17 cellular contexts compared by ENCODE assay signal in the genomic region with DNA sequence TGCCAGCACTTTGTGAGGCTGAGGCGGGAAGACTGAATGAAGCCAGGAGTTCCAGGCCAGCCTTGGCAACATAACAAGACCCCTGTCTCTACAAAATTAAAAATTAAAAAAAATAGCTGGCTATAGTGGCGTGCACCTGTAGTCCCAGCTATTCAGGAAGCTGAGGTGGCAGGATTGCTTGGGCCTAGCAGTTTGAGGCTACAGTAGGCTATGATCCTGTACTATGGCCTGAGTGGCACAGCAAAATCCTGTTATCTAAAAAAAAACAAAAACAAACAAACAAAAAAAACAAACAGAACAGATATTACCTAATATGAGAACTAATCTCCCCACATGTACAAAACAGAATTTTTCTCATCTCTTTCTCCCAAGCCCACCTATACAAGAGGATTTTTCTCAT. TPM values are rescaled to one million over a fixed set of nuclear protein-coding genes. Genes with fewer than 3 reads are reported as not detected.
DNase-seq lines count a peak whose midpoint lies in the region; ATAC-seq and TF ChIP-seq lines count a peak whose summit lies in the region.
"Had no signal": no experiment of that assay in that cellular context is flagged by ENCODE, and none has a peak within 500 bp of the region (broad histone marks: within the 10 kb centered on the region; RNA-seq: fewer than 3 reads in every experiment).

No MANE protein-coding gene starts in this region.

- TF ChIP-seq CTCF in mammary epithelial cell (conservative IDR thresholded peaks at IDR 0.05 in 1 of 2, IDR thresholded peaks at IDR 0.05 in 1 of 2; ENCODE audit: extremely low read depth in 1 of 2, insufficient read depth in 1 of 2, low read depth in 1 of 2, low read length in 2 of 2): no peak

- ATAC-seq in left lobe of liver (peak; percentile 57), GM21619 (IDR thresholded peaks at IDR 0.05; ENCODE audit: unreplicated experiment) (no peak)

- H3K9me3 ChIP-seq in BLaER1: no peaks in the 10 kb centered on the region
- no peaks in the 10 kb centered on the region; a peak in 1 of 22 replicates for H3K9me3 ChIP-seq in BLaER1 treated with 17β-estradiol and CSF1 and Interleukin-3, amounts not matched to agents 10 nM and 100 nM (replicated peaks in 1 of 11)
- H3K9me3 ChIP-seq in mammary epithelial cell (replicated peaks; ENCODE audit: insufficient read depth, low read length): no peaks in the 10 kb centered on the region
- H3K9me3 ChIP-seq in MG63: no peaks in the 10 kb centered on the region

- H3K9ac ChIP-seq in BLaER1: no peak overlapping the region
- H3K9ac ChIP-seq in BLaER1 treated with 17β-estradiol and CSF1 and Interleukin-3, amounts not matched to agents 10 nM and 100 nM: no peak overlapping the region
- H3K9ac ChIP-seq in mammary epithelial cell (ENCODE audit: insufficient read depth, low read length): no peak overlapping the region

- no peaks in the 10 kb centered on the region for H3K27me3 ChIP-seq in BLaER1
- peaks cover 0 to 95% (median 0%) of the 10 kb centered on the region in 11 experiments; a peak in 8 of 22 replicates for H3K27me3 ChIP-seq in BLaER1 treated with 17β-estradiol and CSF1 and Interleukin-3, amounts not matched to agents 10 nM and 100 nM
- no peaks in the 10 kb centered on the region for H3K27me3 ChIP-seq in mammary epithelial cell (ENCODE audit: insufficient read depth, low read length)
- H3K27me3 ChIP-seq in MG63: no peaks in the 10 kb centered on the region

- no peaks in the 10 kb centered on the region for H3K79me2 ChIP-seq in mammary epithelial cell (ENCODE audit: insufficient read depth, low read length)

- CTCF ChIA-PET in mammary epithelial cell (lab: Charles Lee; ENCODE audit: low non-redundant PET): no interaction called here

- H2AFZ ChIP-seq in mammary epithelial cell (ENCODE audit: low read depth, low read length): no peak overlapping the region

- H3K4me3 ChIP-seq in BLaER1: no peak overlapping the region
- H3K4me3 ChIP-seq in BLaER1 treated with 17β-estradiol and CSF1 and Interleukin-3, amounts not matched to agents 10 nM and 100 nM: no peak overlapping the region
- no peak overlapping the region for H3K4me3 ChIP-seq in mammary epithelial cell (replicated peaks in 1 of 3; ENCODE audit: insufficient read depth in 1 of 3, low read depth in 2 of 3, low read length in 3 of 3)
- no peak overlapping the region for H3K4me3 ChIP-seq in MG63

- no TSS peak for BruUV-seq in mammary epithelial cell (replicated peaks; lab: Mats Ljungman, UMichigan)

- dilution Hi-C loops in mammary epithelial cell (cut with HindIII; ENCODE audit: low sequenced_read_pairs): no loop called here

- WGBS in mammary epithelial cell (ENCODE audit: low coverage, missing lambda C conversion rate): 96% methylated on average over 2 of the region's 2 CpGs

- in situ Hi-C loops in mammary epithelial cell (cut with MboI; ENCODE audit: low sequenced_read_pairs in 2 of 2): no loop called here

- intact Hi-C loops in mammary epithelial cell (cut with micrococcal nuclease): no loop called here

- peak overlapping the region; percentile 19 for H3K4me2 ChIP-seq in BLaER1
- H3K4me2 ChIP-seq in BLaER1 treated with 17β-estradiol and CSF1 and Interleukin-3, amounts not matched to agents 10 nM and 100 nM: peak overlapping the region in 7 of 11 experiments; percentile 31 to 96 (median 58); a peak in 14 of 22 replicates
- H3K4me2 ChIP-seq in mammary epithelial cell (ENCODE audit: insufficient read depth, low read depth, low read length): no peak overlapping the region

- H4K20me1 ChIP-seq in BLaER1: no peaks in the 10 kb centered on the region
- peaks cover 0 to 31% (median 0%) of the 10 kb centered on the region in 11 experiments; a peak in 6 of 22 replicates for H4K20me1 ChIP-seq in BLaER1 treated with 17β-estradiol and CSF1 and Interleukin-3, amounts not matched to agents 10 nM and 100 nM
- no peaks in the 10 kb centered on the region for H4K20me1 ChIP-seq in mammary epithelial cell (ENCODE audit: insufficient read depth, low read length)

- no peaks in the 10 kb centered on the region for H3K36me3 ChIP-seq in BLaER1
- no peaks in the 10 kb centered on the region for H3K36me3 ChIP-seq in BLaER1 treated with 17β-estradiol and CSF1 and Interleukin-3, amounts not matched to agents 10 nM and 100 nM
- H3K36me3 ChIP-seq in mammary epithelial cell (ENCODE audit: insufficient read depth, low read length): no peaks in the 10 kb centered on the region
- H3K36me3 ChIP-seq in MG63: no peaks in the 10 kb centered on the region

- H3K4me1 ChIP-seq in BLaER1 (peaks cover 94% of the 10 kb centered on the region), mammary epithelial cell (ENCODE audit: insufficient read depth, low read length) (no peaks in the 10 kb centered on the region)
- H3K4me1 ChIP-seq in BLaER1 treated with 17β-estradiol and CSF1 and Interleukin-3, amounts not matched to agents 10 nM and 100 nM: peaks cover 47 to 97% (median 76%) of the 10 kb centered on the region in 10 experiments

- peak; percentile 37 for DNase-seq in RPMI8226
- no peak for DNase-seq in left lobe of liver (ENCODE audit: low spot score)
- DNase-seq in mammary epithelial cell: no peak
- DNase-seq in MG63: no peak
- DNase-seq: DMS 273 treated with DMSO at 0.1 percent for 48 hours; GF-D8; GOT3; Kasumi-1; NCI-H187 treated with DMSO at 0.1 percent for 48 hours; NCI-H345; NCI-H69; NK-92 treated with Interleukin-12 subunit alpha and Interleukin-12 subunit beta, amount 100 ng/mL, for 24 hours; OCI-M1; SIG-M5 had no signal

- H3K27ac ChIP-seq in BLaER1 (no peak overlapping the region), mammary epithelial cell (ENCODE audit: insufficient read depth, low read depth, low read length) (no peak overlapping the region)
- H3K27ac ChIP-seq in BLaER1 treated with 17β-estradiol and CSF1 and Interleukin-3, amounts not matched to agents 10 nM and 100 nM: no peak overlapping the region

RNA-seq across cellular contexts. Expression of a gene that starts 15.7 kb away (rescaled TPM):
- total RNA-seq in left lobe of liver (9.1 TPM), mammary epithelial cell (1 to 10 TPM; 6.3 to 7.9 TPM)
- polyA plus RNA-seq in mammary epithelial cell: 13.4 TPM
- 7.5 TPM for polyA minus RNA-seq in mammary epithelial cell
- 6.7 and 8.2 TPM in 2 replicates for total RNA-seq in MG63 (2014; rRNA removed; shearing (Covaris generic); ENCODE audit: low replicate concordance)

RNA-seq across cellular contexts. Expression of a gene that starts 15.9 kb away (rescaled TPM):
- total RNA-seq in left lobe of liver (98.3 TPM), mammary epithelial cell (10 to 100 TPM; 29.8 to 95.2 TPM)
- 90.3 TPM for polyA plus RNA-seq in mammary epithelial cell
- polyA minus RNA-seq in mammary epithelial cell: 63.1 TPM
- 98.7 and 123 TPM in 2 replicates for total RNA-seq in MG63 (2014; rRNA removed; shearing (Covaris generic); ENCODE audit: low replicate concordance)
